ENCODE assay signal across 18 cellular contexts in the genomic region with DNA sequence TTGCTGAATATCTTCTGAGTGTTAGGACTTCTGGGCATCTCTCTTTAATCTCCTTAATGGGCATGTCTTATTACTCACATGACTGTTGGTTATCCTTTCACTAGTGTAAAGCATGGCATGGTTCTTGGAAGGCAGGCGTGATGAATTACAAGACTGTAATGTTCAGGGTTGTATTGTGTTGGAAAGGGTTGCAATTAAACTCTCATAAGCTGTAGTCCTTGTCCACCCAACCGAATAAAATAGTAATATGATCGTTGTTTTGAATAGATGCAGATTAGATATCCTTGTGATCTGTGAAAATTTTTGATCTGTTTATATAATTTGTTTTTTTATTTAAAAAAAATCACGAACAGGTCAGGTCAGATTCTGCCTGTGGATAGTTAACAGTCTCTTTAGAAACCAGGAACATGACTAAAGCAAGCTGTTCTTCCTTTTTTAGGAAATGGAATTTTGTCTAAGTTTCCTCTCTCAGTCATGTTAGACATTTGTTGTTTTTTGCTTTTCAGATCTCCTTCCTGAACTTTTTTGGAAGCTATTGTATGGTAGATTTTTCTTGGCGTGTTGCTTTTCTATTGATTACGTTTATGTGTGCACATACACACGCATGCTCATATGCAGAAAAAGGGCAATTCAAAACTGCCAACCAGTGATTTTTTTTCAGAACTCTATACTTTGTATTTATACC.
A peak's percentile ranks its signal among the peaks of the same experiment; 100 is the strongest.
DNase-seq lines count a peak whose midpoint lies in the region; ATAC-seq and TF ChIP-seq lines count a peak whose summit lies in the region.
"Had no signal": no experiment of that assay in that cellular context is flagged by ENCODE, and none has a peak within 500 bp of the region (broad histone marks: within the 10 kb centered on the region; RNA-seq: fewer than 3 reads in every experiment).

No MANE protein-coding gene starts in this region.

- peak overlapping the region; percentile 94 for H2BK20ac ChIP-seq in IMR-90 (ENCODE audit: low read depth, low read length)

- peak overlapping the region; percentile 67; the same call in 1 of the 2 replicates for H4K91ac ChIP-seq in IMR-90 (ENCODE audit: insufficient read depth, low read depth, low read length)

- no peak for TF ChIP-seq POLR2A in IMR-90 (IDR thresholded peaks at IDR 0.05; ENCODE audit: low read depth, low read length)
- TF ChIP-seq POLR2A in spleen (IDR thresholded peaks at IDR 0.05), result no peak

- peak overlapping the region; percentile 88; the same call in 1 of the 3 replicates for H2BK15ac ChIP-seq in IMR-90 (ENCODE audit: low read depth, low read length)

- H3K79me1 ChIP-seq in IMR-90 (ENCODE audit: low read depth in 1 of 2, low read length in 2 of 2), result peaks cover 11 to 62% of the 10 kb centered on the region in 2 experiments; a peak in 3 of 4 replicates

- peaks cover 15% of the 10 kb centered on the region; the same call in 1 of the 2 replicates for H3K9me1 ChIP-seq in IMR-90 (ENCODE audit: insufficient read depth, low read length)

- peak overlapping the region; percentile 100 for H3K18ac ChIP-seq in IMR-90 (ENCODE audit: low read depth, low read length)

- H3K9ac ChIP-seq in IMR-90 (ENCODE audit: low read depth, low read length), result no peak overlapping the region; the same call in 1 of the 2 replicates

- no peak for TF ChIP-seq CTCF in IMR-90 (conservative IDR thresholded peaks at IDR 0.05; ENCODE audit: low read depth, low read length)
- no peak for TF ChIP-seq CTCF in astrocyte of the spinal cord (IDR thresholded peaks at IDR 0.05; ENCODE audit: low read depth, low read length)
- TF ChIP-seq CTCF in spleen (IDR thresholded peaks at IDR 0.05 in 8 of 11, conservative IDR thresholded peaks at IDR 0.05 in 3 of 11), result no peak

- ATAC-seq in IMR-90 (ENCODE audit: low read depth) (peak; percentile 33; the same call in 1 of the 2 replicates), GM21515 (IDR thresholded peaks at IDR 0.05; ENCODE audit: unreplicated experiment) (no peak), HG02763 (IDR thresholded peaks at IDR 0.05; ENCODE audit: unreplicated experiment) (no peak), HG02973 (IDR thresholded peaks at IDR 0.05; ENCODE audit: unreplicated experiment) (no peak)
- ATAC-seq: gastrocnemius medialis, PC-3 had no signal

- H3K4ac ChIP-seq in IMR-90 (ENCODE audit: low read depth, low read length), result peak overlapping the region; percentile 86; the same call in 1 of the 2 replicates

- DNase-seq in IMR-90, result no peak
- peak; percentile 32 for DNase-seq in astrocyte of the spinal cord (ENCODE audit: low read depth, low spot score)
- peak; percentile 12 for DNase-seq in kidney tubule cell (ENCODE audit: low spot score)
- no peak for DNase-seq in spleen
- DNase-seq in NCI-H1930 (lab: John Stamatoyannopoulos, UW), result no peak
- DNase-seq: activated CD4-positive, alpha-beta T cell treated with anti-CD3 and anti-CD28 coated beads for 1 hour; amniotic stem cell; cerebellar nuclear complex; gastrocnemius medialis; NCI-H146; NCI-H524; PC-3; stimulated activated CD4-positive, alpha-beta T cell treated with anti-CD3 and anti-CD28 coated beads, Interleukin-2, amount 100 ng/mL, for 48 hours; T1000 had no signal

- in situ Hi-C loops in IMR-90 (cut with MboI; ENCODE audit: low sequenced_read_pairs), result no loop called here
- in situ Hi-C loops in astrocyte of the spinal cord (cut with HindIII; ENCODE audit: low sequenced_read_pairs), result no loop called here

- H3K4me3 ChIP-seq in IMR-90 (ENCODE audit: insufficient read depth, low read depth, low read length) (no peak overlapping the region), astrocyte of the spinal cord (ENCODE audit: low read depth, low read length) (no peak overlapping the region), spleen (no peak overlapping the region)
- H3K4me3 ChIP-seq: gastrocnemius medialis, SK-N-MC had no signal

- POLR2A ChIA-PET in IMR-90 (lab: Charles Lee; ENCODE audit: unreplicated experiment), result interaction anchor here (0.5 kb wide), 1 partner anchor 17 kb away, joined by 3 read pairs; no protein-coding TSS in a partner anchor

- H3K36me3 ChIP-seq in IMR-90 (ENCODE audit: control insufficient read depth, insufficient read depth, low read length) (peaks cover 3% of the 10 kb centered on the region; the same call in 1 of the 2 replicates), spleen (no peaks in the 10 kb centered on the region)
- H3K36me3 ChIP-seq: gastrocnemius medialis had no signal

- H4K8ac ChIP-seq in IMR-90 (ENCODE audit: low read depth in 2 of 2, low read length in 2 of 2), result peak overlapping the region; percentile 42 to 81; a peak in 3 of 4 replicates

- no TSS peak for BruUV-seq in IMR-90 (replicated peaks; lab: Mats Ljungman, UMichigan)

- no peak overlapping the region for H2AK9ac ChIP-seq in IMR-90 (replicated peaks; ENCODE audit: low read depth, low read length, poor library complexity)

- no CpG with 5 or more reads among the region's 7 CpGs for WGBS in IMR-90 (ENCODE audit: extremely low coverage in 2 of 2, insufficient read length in 1 of 2), 2 experiments
- WGBS in spleen, 5 donors, result 51 to 77% (median 72%) methylated on average over 7 of the region's 7 CpGs

- TF ChIP-seq RAD21 in IMR-90 (IDR thresholded peaks at IDR 0.05; ENCODE audit: low read length), result no peak

- dilution Hi-C loops in IMR-90 (cut with HindIII; ENCODE audit: low sequenced_read_pairs, unreplicated experiment), result no loop called here

- H3K14ac ChIP-seq in IMR-90 (replicated peaks; ENCODE audit: low read depth, low read length), result peak overlapping the region; percentile 94

- peak overlapping the region; percentile 84 for H2BK5ac ChIP-seq in IMR-90 (ENCODE audit: low read depth, low read length, poor library complexity, severe bottlenecking)

- peak overlapping the region; percentile 91; the same call in 1 of the 2 replicates for H4K5ac ChIP-seq in IMR-90 (ENCODE audit: low read depth, low read length)

- peak overlapping the region; percentile 90 for H2AK5ac ChIP-seq in IMR-90 (ENCODE audit: low read depth, low read length)

- no peaks in the 10 kb centered on the region for H4K20me1 ChIP-seq in IMR-90 (ENCODE audit: insufficient read depth, low read length)

- no peak overlapping the region for H3K56ac ChIP-seq in IMR-90 (ENCODE audit: extremely low read depth, insufficient read depth, low read length)

- peak overlapping the region; percentile 80 for H2BK120ac ChIP-seq in IMR-90 (ENCODE audit: low read depth, low read length)

- H3K23ac ChIP-seq in IMR-90 (ENCODE audit: low read depth, low read length), result peak overlapping the region; percentile 79; the same call in 1 of the 2 replicates

- no peak overlapping the region for H2AFZ ChIP-seq in IMR-90 (replicated peaks; ENCODE audit: low read length, poor library complexity)

- H3K4me1 ChIP-seq in IMR-90 (ENCODE audit: control insufficient read depth, insufficient read depth, low read length) (peaks cover 12% of the 10 kb centered on the region), spleen (peaks cover 0 to 21% (median 6%) of the 10 kb centered on the region in 6 donors)

- peak overlapping the region; percentile 68; the same call in 1 of the 2 replicates for H3K4me2 ChIP-seq in IMR-90 (ENCODE audit: low read depth, low read length)

- intact Hi-C loops in IMR-90 (cut with micrococcal nuclease) (loop anchor here (2.0 kb wide), 1 partner anchor 21 kb away; no protein-coding TSS in a partner anchor), spleen (cut with DNase I; ENCODE audit: low total_unique reads) (no loop called here)

- H3K9me3 ChIP-seq in IMR-90 (ENCODE audit: control insufficient read depth, insufficient read depth, low read length), result no peaks in the 10 kb centered on the region
- peaks cover 0 to 8% (median 2%) of the 10 kb centered on the region in 8 donors for H3K9me3 ChIP-seq in spleen
- H3K9me3 ChIP-seq: gastrocnemius medialis had no signal

- H3K27ac ChIP-seq in IMR-90 (ENCODE audit: insufficient read depth, low read length), result peak overlapping the region; percentile 26; the same call in 1 of the 2 replicates
- peak overlapping the region in 7 of 8 donors; percentile 53 to 76 (median 65) for H3K27ac ChIP-seq in spleen
- H3K27ac ChIP-seq: SK-N-MC had no signal

- CTCF ChIA-PET in IMR-90 (lab: Yijun Ruan, JAX), result interaction anchor here (0.7 kb wide), 1 partner anchor 9 kb away, joined by 3 read pairs; no protein-coding TSS in a partner anchor

- H3K27me3 ChIP-seq in IMR-90 (ENCODE audit: control insufficient read depth, insufficient read depth, low read length), result no peaks in the 10 kb centered on the region
- H3K27me3 ChIP-seq in spleen (replicated peaks in 1 of 7), result peaks cover 0 to 13% (median 0%) of the 10 kb centered on the region in 7 donors
- H3K27me3 ChIP-seq: gastrocnemius medialis had no signal

TF ChIP-seq in IMR-90, 13 proteins besides CTCF, POLR2A, EP300 and RAD21 (continues in another document):
- TF ChIP-seq BHLHE40 (IDR thresholded peaks at IDR 0.05; ENCODE audit: low read depth, low read length) (no peak), CEBPB (IDR thresholded peaks at IDR 0.05; ENCODE audit: low read depth, low read length) (no peak), RCOR1 (IDR thresholded peaks at IDR 0.05; ENCODE audit: insufficient replicate concordance, low read length) (no peak), CHD1 (IDR thresholded peaks at IDR 0.05; ENCODE audit: low read depth, low read length) (no peak), SMC3 (IDR thresholded peaks at IDR 0.05; ENCODE audit: low read depth, low read length) (no peak), MAZ (IDR thresholded peaks at IDR 0.05; ENCODE audit: borderline replicate concordance, low read depth, low read length) (no peak), RFX5 (IDR thresholded peaks at IDR 0.05; ENCODE audit: low read depth, low read length) (no peak), MXI1 (IDR thresholded peaks at IDR 0.05; ENCODE audit: borderline replicate concordance, low read depth, low read length) (no peak), FOS (IDR thresholded peaks at IDR 0.05; ENCODE audit: low read depth, low read length) (no peak), MAFK (IDR thresholded peaks at IDR 0.05; ENCODE audit: low read depth, low read length) (no peak), NFE2L2 (IDR thresholded peaks at IDR 0.05; ENCODE audit: low read depth, low read length) (no peak)
- TF ChIP-seq, protein P1, sequence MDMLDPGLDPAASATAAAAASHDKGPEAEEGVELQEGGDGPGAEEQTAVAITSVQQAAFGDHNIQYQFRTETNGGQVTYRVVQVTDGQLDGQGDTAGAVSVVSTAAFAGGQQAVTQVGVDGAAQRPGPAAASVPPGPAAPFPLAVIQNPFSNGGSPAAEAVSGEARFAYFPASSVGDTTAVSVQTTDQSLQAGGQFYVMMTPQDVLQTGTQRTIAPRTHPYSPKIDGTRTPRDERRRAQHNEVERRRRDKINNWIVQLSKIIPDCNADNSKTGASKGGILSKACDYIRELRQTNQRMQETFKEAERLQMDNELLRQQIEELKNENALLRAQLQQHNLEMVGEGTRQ (IDR thresholded peaks at IDR 0.05; ENCODE audit: low read depth, low read length), result no peak

Comparison
In these comparisons a context has a peak if more than half of its experiments do, and no peak if none do; other contexts are left out.
1. DNase-seq: peak in astrocyte of the spinal cord (single experiment) and kidney tubule cell (single experiment); none in IMR-90 (single experiment), spleen (single experiment) and NCI-H1930 (0 of 2).